In the genomic region with DNA sequence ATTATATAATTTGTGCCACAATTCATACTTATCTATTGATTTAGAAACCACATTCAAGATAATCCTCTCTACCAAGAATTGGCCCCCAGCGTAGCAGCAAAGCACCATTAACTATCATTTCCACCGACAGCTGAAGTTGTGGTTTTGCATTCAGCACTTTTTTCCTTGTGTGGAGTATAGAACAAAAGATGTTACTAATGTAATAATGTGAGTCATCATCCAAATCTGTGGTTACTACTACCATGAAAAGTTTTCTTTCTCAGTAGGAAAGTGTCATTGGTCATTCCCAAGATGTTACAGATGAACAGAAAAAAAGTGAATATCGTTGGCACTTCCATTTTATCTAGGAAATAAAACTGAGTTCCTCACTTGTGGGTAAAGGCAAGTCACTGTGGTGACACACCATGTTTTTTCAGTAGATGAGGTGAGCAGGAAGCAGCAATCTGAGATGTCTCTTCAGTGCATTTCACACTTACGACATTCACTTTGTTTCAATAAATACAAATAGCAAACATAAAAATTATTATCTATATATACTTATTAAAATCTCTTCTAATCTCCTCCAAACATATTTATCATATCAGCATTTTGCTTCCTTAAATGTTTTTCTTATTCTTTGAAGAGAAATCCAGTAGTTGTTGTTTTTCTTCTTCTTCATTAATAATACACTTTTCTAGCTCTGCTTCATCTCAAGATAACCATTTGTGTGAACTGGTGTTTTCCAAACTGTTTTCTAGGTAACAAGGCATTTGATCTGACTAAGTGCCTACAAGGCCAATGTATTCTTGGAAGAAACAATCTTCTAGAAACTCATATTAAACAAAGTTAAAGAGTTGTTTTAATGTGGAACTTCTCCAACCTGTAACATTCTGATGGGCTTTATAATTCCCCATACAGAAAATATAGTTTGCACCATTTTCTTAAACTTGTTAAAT, we compare ENCODE assay signal across 12 cellular contexts. TPM values are rescaled to one million over a fixed set of nuclear protein-coding genes. Genes with fewer than 3 reads are reported as not detected.
DNase-seq lines count a peak whose midpoint lies in the region; ATAC-seq and TF ChIP-seq lines count a peak whose summit lies in the region.
"Had no signal": no experiment of that assay in that cellular context is flagged by ENCODE, and none has a peak within 500 bp of the region (broad histone marks: within the 10 kb centered on the region; RNA-seq: fewer than 3 reads in every experiment).

No MANE protein-coding gene starts in this region.

- TF ChIP-seq EP300 in sigmoid colon (IDR thresholded peaks at IDR 0.05) (no peak), stomach (IDR thresholded peaks at IDR 0.05) (no peak)

- H3K9me3 ChIP-seq in breast epithelium (no peaks in the 10 kb centered on the region), sigmoid colon (no peaks in the 10 kb centered on the region), stomach (no peaks in the 10 kb centered on the region)

- H3K36me3 ChIP-seq in breast epithelium (no peaks in the 10 kb centered on the region), sigmoid colon (no peaks in the 10 kb centered on the region), stomach (no peaks in the 10 kb centered on the region)

- ATAC-seq in GM18858 (IDR thresholded peaks at IDR 0.05; ENCODE audit: unreplicated experiment): no peak

- no peaks in the 10 kb centered on the region for H3K36me3 Mint-ChIP-seq in MCF 10A (ENCODE audit: insufficient read depth, unreplicated experiment)

- peaks cover 44% of the 10 kb centered on the region for H3K27me3 Mint-ChIP-seq in MCF 10A (ENCODE audit: insufficient read depth, unreplicated experiment)

- H3K4me3 Mint-ChIP-seq in MCF 10A (ENCODE audit: unreplicated experiment): no peak overlapping the region
- H3K4me3 Mint-ChIP-seq: activated B cell treated with CpG ODN at 0.5 μM for 24 hours had no signal

- CTCF ChIA-PET in MCF 10A (lab: Yijun Ruan, JAX): interaction anchor here (0.7 kb wide), 1 partner anchor 19 kb away, joined by 3 read pairs; no protein-coding TSS in a partner anchor

- H3K4me1 ChIP-seq in breast epithelium: no peaks in the 10 kb centered on the region
- no peaks in the 10 kb centered on the region for H3K4me1 ChIP-seq in sigmoid colon
- H3K4me1 ChIP-seq in stomach: no peaks in the 10 kb centered on the region

- DNase-seq in MCF 10A (ENCODE audit: unreplicated experiment) (peak; percentile 67), breast epithelium (ENCODE audit: low spot score in 2 of 2) (no peak), glomerular visceral epithelial cell (ENCODE audit: extremely low spot score) (peak; percentile 72), sigmoid colon (no peak), stomach (no peak), medulla oblongata (ENCODE audit: extremely low spot score) (no peak)
- DNase-seq in activated CD8-positive, alpha-beta memory T cell treated with anti-CD3 and anti-CD28 coated beads, Interleukin-2, amount 50 U/mL, for 4 hours: peak; percentile 32
- DNase-seq: activated B cell treated with CpG ODN at 0.5 μM for 24 hours, NCI-H524 treated with DMSO at 0.1 percent for 48 hours had no signal

- H3K27ac Mint-ChIP-seq in MCF 10A (ENCODE audit: low read depth, unreplicated experiment): no peak overlapping the region
- H3K27ac Mint-ChIP-seq: activated B cell treated with CpG ODN at 0.5 μM for 24 hours had no signal

- POLR2A ChIA-PET in MCF 10A (lab: Yijun Ruan, JAX): interaction anchor here (0.6 kb wide), 2 partner anchors 17 to 368 kb away, joined by 3 to 4 read pairs; no protein-coding TSS in a partner anchor

- TF ChIP-seq POLR2A in breast epithelium (IDR thresholded peaks at IDR 0.05): no peak
- no peak for TF ChIP-seq POLR2A in sigmoid colon (IDR thresholded peaks at IDR 0.05)
- no peak for TF ChIP-seq POLR2A in stomach (IDR thresholded peaks at IDR 0.05)

- WGBS in sigmoid colon, 2 donors: 72 to 82% methylated on average over 4 of the region's 4 CpGs
- WGBS in stomach, 5 donors: 65 to 81% (median 68%) methylated on average over 4 of the region's 4 CpGs

- H3K4me3 ChIP-seq in breast epithelium (no peak overlapping the region), sigmoid colon (no peak overlapping the region), stomach (no peak overlapping the region)

- no TSS peak for BruUV-seq in MCF 10A (replicated peaks; lab: Mats Ljungman, UMichigan)

- H3K9me3 Mint-ChIP-seq in MCF 10A (ENCODE audit: unreplicated experiment): no peaks in the 10 kb centered on the region
- H3K9me3 Mint-ChIP-seq: activated B cell treated with CpG ODN at 0.5 μM for 24 hours had no signal

- H3K27ac ChIP-seq in breast epithelium: no peak overlapping the region
- no peak overlapping the region for H3K27ac ChIP-seq in sigmoid colon
- no peak overlapping the region for H3K27ac ChIP-seq in stomach

- no peaks in the 10 kb centered on the region for H3K27me3 ChIP-seq in breast epithelium
- H3K27me3 ChIP-seq in sigmoid colon: no peaks in the 10 kb centered on the region
- H3K27me3 ChIP-seq in stomach: peaks cover 0 to 7% (median 0%) of the 10 kb centered on the region in 3 donors

- no peaks in the 10 kb centered on the region for H3K4me1 Mint-ChIP-seq in MCF 10A (ENCODE audit: insufficient read depth, unreplicated experiment)
- H3K4me1 Mint-ChIP-seq: activated B cell treated with CpG ODN at 0.5 μM for 24 hours had no signal

- intact Hi-C loops in MCF 10A (cut with micrococcal nuclease): no loop called here
- intact Hi-C loops in breast epithelium (cut with DNase I; ENCODE audit: low total_unique reads): no loop called here
- intact Hi-C loops in sigmoid colon (cut with DNase I): no loop called here
- intact Hi-C loops in stomach (cut with DNase I; ENCODE audit: low total_unique reads): no loop called here

- TF ChIP-seq CTCF in MCF 10A (IDR thresholded peaks at IDR 0.05; ENCODE audit: unreplicated experiment) (no peak), breast epithelium (IDR thresholded peaks at IDR 0.05) (no peak), sigmoid colon (IDR thresholded peaks at IDR 0.05) (no peak), stomach (IDR thresholded peaks at IDR 0.05) (no peak)

RNA-seq across cellular contexts. Expression of a gene that starts 30.5 kb away (rescaled TPM):
- total RNA-seq in MCF 10A (2022) (not detected in 2 replicates), breast epithelium (not detected), sigmoid colon (not detected), stomach (not detected)
- polyA plus RNA-seq in sigmoid colon (1 to 10 TPM in 1 of 3 donors, not detected in 2; 1.2 TPM), stomach (not detected)
- total RNA-seq: activated B cell treated with CpG ODN at 0.5 μM for 24 hours, omental fat pad had no signal
- polyA plus RNA-seq: BJ had no signal

RNA-seq across cellular contexts. Expression of a gene that starts 35.6 kb away (rescaled TPM):
- total RNA-seq in MCF 10A (2022): not detected in 2 replicates
- total RNA-seq in breast epithelium: not detected
- total RNA-seq in sigmoid colon: under 1 TPM in 1 of 4 donors, not detected in 3; 0.36 TPM
- polyA plus RNA-seq in sigmoid colon: under 1 TPM in 1 of 3 donors, not detected in 2; 0.22 TPM
- total RNA-seq in stomach: not detected
- not detected for polyA plus RNA-seq in stomach
- total RNA-seq: activated B cell treated with CpG ODN at 0.5 μM for 24 hours, omental fat pad had no signal
- polyA plus RNA-seq: BJ had no signal

Comparison
In these comparisons a context has a peak if more than half of its experiments do, and no peak if none do; other contexts are left out.
1. DNase-seq: peak in MCF 10A (single experiment), activated CD8-positive, alpha-beta memory T cell treated with anti-CD3 and anti-CD28 coated beads, Interleukin-2, amount 50 U/mL, for 4 hours (single experiment) and glomerular visceral epithelial cell (single experiment); none in breast epithelium (0 of 2), sigmoid colon (single experiment), stomach (single experiment) and medulla oblongata (single experiment).